ENCODE assay signal across 1 cellular context in genomic region chr4:56305390-56305789, GRCh38.
TF ChIP-seq lines count a peak whose summit lies in the region.

No MANE protein-coding gene starts in this region.

TF ChIP-seq in GM23338, 12 proteins besides CTCF, POLR2A, EP300 and RAD21 (continued from another document):
- no peak for TF ChIP-seq ZNF462 (CRISPR knock-in tag; IDR thresholded peaks at IDR 0.05)
- no peak for TF ChIP-seq NANOG (IDR thresholded peaks at IDR 0.05; ENCODE audit: borderline replicate concordance)
- no peak for TF ChIP-seq STAT1 (IDR thresholded peaks at IDR 0.05; ENCODE audit: unreplicated experiment)
- TF ChIP-seq ZNF331 (CRISPR knock-in tag; IDR thresholded peaks at IDR 0.05; ENCODE audit: low read depth): no peak
- TF ChIP-seq ETS1 (IDR thresholded peaks at IDR 0.05): no peak
- no peak for TF ChIP-seq EZH2phosphoT487 (IDR thresholded peaks at IDR 0.05; ENCODE audit: unreplicated experiment)
